In genomic region chr6:35718911-35719381, GRCh38 we compare ENCODE assay signal across 8 cellular contexts. TPM values are rescaled to one million over a fixed set of nuclear protein-coding genes. Genes with fewer than 3 reads are reported as not detected.
A peak's percentile ranks its signal among the peaks of the same experiment; 100 is the strongest.
DNase-seq lines count a peak whose midpoint lies in the region; ATAC-seq and TF ChIP-seq lines count a peak whose summit lies in the region.

No MANE protein-coding gene starts in this region.

- H3K27me3 ChIP-seq in tibial artery: no peaks in the 10 kb centered on the region

- no peak for ATAC-seq in memory B cell (ENCODE audit: low read depth)
- ATAC-seq in GM18907 (IDR thresholded peaks at IDR 0.05; ENCODE audit: unreplicated experiment): no peak

- no peaks in the 10 kb centered on the region for H3K9me3 Mint-ChIP-seq in activated T-helper 2 cell treated with anti-CD3 and anti-CD28 coated beads, Interferon-gamma antibody, Interleukin-2, Interleukin-4, amounts not matched to agents 10 μg/mL and 5 μg/mL and 100 μg/mL, durations not matched to agents 14 hours and 24 hours and 36 hours
- H3K9me3 Mint-ChIP-seq in memory B cell: no peaks in the 10 kb centered on the region

- H3K27ac Mint-ChIP-seq in activated T-helper 2 cell treated with anti-CD3 and anti-CD28 coated beads, Interferon-gamma antibody, Interleukin-2, Interleukin-4, amounts not matched to agents 10 μg/mL and 5 μg/mL and 100 μg/mL, durations not matched to agents 14 hours and 24 hours and 36 hours: peak overlapping the region; percentile 95
- H3K27ac Mint-ChIP-seq in memory B cell: peak overlapping the region; percentile 86

- peaks cover 36% of the 10 kb centered on the region for H3K4me1 Mint-ChIP-seq in activated T-helper 2 cell treated with anti-CD3 and anti-CD28 coated beads, Interferon-gamma antibody, Interleukin-2, Interleukin-4, amounts not matched to agents 10 μg/mL and 5 μg/mL and 100 μg/mL, durations not matched to agents 14 hours and 24 hours and 36 hours (ENCODE audit: low read depth)
- H3K4me1 Mint-ChIP-seq in memory B cell: peaks cover 36% of the 10 kb centered on the region

- no peaks in the 10 kb centered on the region for H3K36me3 Mint-ChIP-seq in activated T-helper 2 cell treated with anti-CD3 and anti-CD28 coated beads, Interferon-gamma antibody, Interleukin-2, Interleukin-4, amounts not matched to agents 10 μg/mL and 5 μg/mL and 100 μg/mL, durations not matched to agents 14 hours and 24 hours and 36 hours (ENCODE audit: low read depth)
- no peaks in the 10 kb centered on the region for H3K36me3 Mint-ChIP-seq in memory B cell

- intact Hi-C loops in activated T-helper 2 cell treated with anti-CD3 and anti-CD28 coated beads, Interferon-gamma antibody, Interleukin-2, Interleukin-4, amounts not matched to agents 10 μg/mL and 5 μg/mL and 100 μg/mL, durations not matched to agents 14 hours and 24 hours and 36 hours (cut with micrococcal nuclease): loop anchor here (1.0 kb wide), 5 partner anchors 9 to 38 kb away; no protein-coding TSS in a partner anchor
- intact Hi-C loops in tibial artery (cut with DNase I; ENCODE audit: low total_unique reads): no loop called here

- peak overlapping the region; percentile 40 for H3K4me3 Mint-ChIP-seq in activated T-helper 2 cell treated with anti-CD3 and anti-CD28 coated beads, Interferon-gamma antibody, Interleukin-2, Interleukin-4, amounts not matched to agents 10 μg/mL and 5 μg/mL and 100 μg/mL, durations not matched to agents 14 hours and 24 hours and 36 hours (ENCODE audit: low read depth)
- H3K4me3 Mint-ChIP-seq in memory B cell: no peak overlapping the region

- no peak for TF ChIP-seq CTCF in tibial artery (IDR thresholded peaks at IDR 0.05)

- no peaks in the 10 kb centered on the region for H3K27me3 Mint-ChIP-seq in activated T-helper 2 cell treated with anti-CD3 and anti-CD28 coated beads, Interferon-gamma antibody, Interleukin-2, Interleukin-4, amounts not matched to agents 10 μg/mL and 5 μg/mL and 100 μg/mL, durations not matched to agents 14 hours and 24 hours and 36 hours (ENCODE audit: low read depth)
- no peaks in the 10 kb centered on the region for H3K27me3 Mint-ChIP-seq in memory B cell

- H3K36me3 ChIP-seq in tibial artery: no peaks in the 10 kb centered on the region

- H3K4me1 ChIP-seq in tibial artery: peaks cover 0 to 65% (median 56%) of the 10 kb centered on the region in 4 donors

- H3K27ac ChIP-seq in tibial artery: peak overlapping the region; percentile 75 to 97

- DNase-seq in activated CD4-positive, alpha-beta T cell treated with anti-CD3 and anti-CD28 coated beads for 48 hours: peak; percentile 67
- no peak for DNase-seq in activated CD4-positive, alpha-beta T cell treated with anti-CD3 and anti-CD28 coated beads, Interleukin-2, amount 50 U/mL, for 1 hour
- no peak for DNase-seq in activated T-helper 2 cell treated with anti-CD3 and anti-CD28 coated beads, Interferon-gamma antibody, Interleukin-2, Interleukin-4, amounts not matched to agents 10 μg/mL and 5 μg/mL and 100 μg/mL, durations not matched to agents 14 hours and 24 hours and 36 hours (ENCODE audit: low spot score)
- no peak for DNase-seq in memory B cell (ENCODE audit: low spot score in 2 of 2)
- peak in 1 of 2 donors; percentile 59 for DNase-seq in tibial artery
- DNase-seq in NCI-H1436 treated with DMSO at 0.1 percent for 48 hours (lab: John Stamatoyannopoulos, UW): no peak
- DNase-seq in 8988T: no peak

- H3K9me3 ChIP-seq in tibial artery: no peaks in the 10 kb centered on the region

- no peak overlapping the region for H3K4me3 ChIP-seq in tibial artery

RNA-seq across cellular contexts. Expression of gene ARMC12, which starts 17.9 kb away (rescaled TPM):
- total RNA-seq in activated T-helper 2 cell treated with anti-CD3 and anti-CD28 coated beads, Interferon-gamma antibody, Interleukin-2, Interleukin-4, amounts not matched to agents 10 μg/mL and 5 μg/mL and 100 μg/mL, durations not matched to agents 14 hours and 24 hours and 36 hours: 0.89 and 0.97 TPM in 2 replicates

RNA-seq across cellular contexts. Expression of gene FKBP5, which starts 30.2 kb away (rescaled TPM):
- total RNA-seq in activated T-helper 2 cell treated with anti-CD3 and anti-CD28 coated beads, Interferon-gamma antibody, Interleukin-2, Interleukin-4, amounts not matched to agents 10 μg/mL and 5 μg/mL and 100 μg/mL, durations not matched to agents 14 hours and 24 hours and 36 hours: 88.1 and 90.9 TPM in 2 replicates

RNA-seq across cellular contexts. Expression of gene CLPSL2, which starts 57.5 kb away (rescaled TPM):
- not detected in 2 replicates for total RNA-seq in activated T-helper 2 cell treated with anti-CD3 and anti-CD28 coated beads, Interferon-gamma antibody, Interleukin-2, Interleukin-4, amounts not matched to agents 10 μg/mL and 5 μg/mL and 100 μg/mL, durations not matched to agents 14 hours and 24 hours and 36 hours
